In the genomic region with DNA sequence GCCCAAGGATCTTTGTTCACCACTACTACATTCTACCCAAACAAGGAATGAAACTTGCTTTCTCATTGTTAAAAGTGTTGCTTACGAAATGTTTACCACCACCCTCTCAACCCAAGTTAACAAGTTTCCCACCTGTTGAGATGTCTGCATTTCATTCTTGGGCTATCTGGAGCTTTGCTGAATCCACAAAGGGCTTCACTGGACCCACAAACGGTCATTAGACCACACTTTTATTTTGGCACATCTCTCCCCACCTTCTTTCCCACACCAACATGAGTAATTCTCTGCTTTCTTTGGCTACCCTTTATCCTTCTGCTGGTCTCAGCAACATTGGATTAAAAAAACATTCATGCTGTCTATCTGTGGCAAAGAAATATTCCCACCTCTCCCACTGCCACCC, we compare ENCODE assay signal across 33 cellular contexts.
"Had no signal": no experiment of that assay in that cellular context is flagged by ENCODE, and none has a peak within 500 bp of the region (broad histone marks: within the 10 kb centered on the region; RNA-seq: fewer than 3 reads in every experiment).

No MANE protein-coding gene starts in this region.

- H3K4me3 Mint-ChIP-seq: activated CD4-positive, alpha-beta memory T cell treated with anti-CD3 and anti-CD28 coated beads for 36 hours; activated CD4-positive, alpha-beta T cell treated with anti-CD3 and anti-CD28 coated beads, Interleukin-2, amount 10 ng/mL, durations not matched to agents 24 days and 14 days; activated naive CD4-positive, alpha-beta T cell treated with anti-CD3 and anti-CD28 coated beads for 36 hours; activated naive CD8-positive, alpha-beta T cell treated with anti-CD3 and anti-CD28 coated beads, Interleukin-2, amount 10 ng/mL, durations not matched to agents 7 days and 5 days; activated T-helper 1 cell treated with anti-CD3 and anti-CD28 coated beads, Interleukin-12 subunit alpha, Interleukin-12 subunit beta, Interleukin-2, Interleukin-4 antibody, amounts not matched to agents 30 ng/mL and 10 ng/mL and 1 ng/mL, durations not matched to agents 14 hours and 24 hours and 36 hours; central memory CD8-positive, alpha-beta T cell; dendritic cell treated with granulocyte-macrophage colony-stimulating factor and Interleukin-4, amounts not matched to agents 40 ng/mL and 50 ng/mL, for 4 days; nephron; stimulated activated effector memory CD8-positive, alpha-beta T cell treated with anti-CD3 and anti-CD28 coated beads, Interleukin-12 subunit alpha, Interleukin-12 subunit beta, amount 100 ng/mL, for 72 hours; stimulated activated naive CD8-positive, alpha-beta T cell treated with anti-CD3 and anti-CD28 coated beads, Interleukin-15, amount 100 ng/mL, for 72 hours; T-helper 17 cell had no signal

- H3K9me3 ChIP-seq: ascending aorta, esophagus squamous epithelium, heart right ventricle, left lung, mucosa of descending colon, ovary, right lobe of liver, thyroid gland, upper lobe of left lung had no signal

- H3K36me3 Mint-ChIP-seq: activated CD4-positive, alpha-beta memory T cell treated with anti-CD3 and anti-CD28 coated beads for 36 hours; activated naive CD8-positive, alpha-beta T cell treated with anti-CD3 and anti-CD28 coated beads, Interleukin-2, amount 10 ng/mL, durations not matched to agents 7 days and 5 days; stimulated activated effector memory CD8-positive, alpha-beta T cell treated with anti-CD3 and anti-CD28 coated beads, Interleukin-12 subunit alpha, Interleukin-12 subunit beta, amount 100 ng/mL, for 72 hours had no signal

- ATAC-seq: heart right ventricle; left lung; mucosa of descending colon; right lobe of liver; stimulated activated effector memory CD8-positive, alpha-beta T cell treated with anti-CD3 and anti-CD28 coated beads, Interleukin-12 subunit alpha, Interleukin-12 subunit beta, amount 100 ng/mL, for 72 hours; stimulated activated naive CD8-positive, alpha-beta T cell treated with anti-CD3 and anti-CD28 coated beads, Interleukin-15, amount 100 ng/mL, for 72 hours; T-helper 17 cell had no signal

- H3K4me3 ChIP-seq: ascending aorta, esophagus squamous epithelium, heart right ventricle, left lung, lung, mucosa of descending colon, ovary, right lobe of liver, skin epidermis, thyroid gland, upper lobe of left lung had no signal

- H3K27ac ChIP-seq: ascending aorta, epithelial cell of prostate, esophagus squamous epithelium, heart right ventricle, left lung, ovary, right lobe of liver, skin epidermis, thyroid gland, upper lobe of left lung, WERI-Rb-1 had no signal

- H3K36me3 ChIP-seq: ascending aorta, esophagus squamous epithelium, heart right ventricle, left lung, ovary, right lobe of liver, thyroid gland, upper lobe of left lung, WERI-Rb-1 had no signal

- H3K27ac Mint-ChIP-seq: activated CD4-positive, alpha-beta memory T cell treated with anti-CD3 and anti-CD28 coated beads for 36 hours; activated CD4-positive, alpha-beta T cell treated with anti-CD3 and anti-CD28 coated beads, Interleukin-2, amount 10 ng/mL, durations not matched to agents 24 days and 14 days; activated naive CD4-positive, alpha-beta T cell treated with anti-CD3 and anti-CD28 coated beads for 36 hours; activated naive CD8-positive, alpha-beta T cell treated with anti-CD3 and anti-CD28 coated beads, Interleukin-2, amount 10 ng/mL, durations not matched to agents 7 days and 5 days; activated T-helper 1 cell treated with anti-CD3 and anti-CD28 coated beads, Interleukin-12 subunit alpha, Interleukin-12 subunit beta, Interleukin-2, Interleukin-4 antibody, amounts not matched to agents 30 ng/mL and 10 ng/mL and 1 ng/mL, durations not matched to agents 14 hours and 24 hours and 36 hours; dendritic cell treated with granulocyte-macrophage colony-stimulating factor and Interleukin-4, amounts not matched to agents 40 ng/mL and 50 ng/mL, for 4 days; nephron; progenitor cell of endocrine pancreas; stimulated activated effector memory CD8-positive, alpha-beta T cell treated with anti-CD3 and anti-CD28 coated beads, Interleukin-12 subunit alpha, Interleukin-12 subunit beta, amount 100 ng/mL, for 72 hours; stimulated activated naive CD8-positive, alpha-beta T cell treated with anti-CD3 and anti-CD28 coated beads, Interleukin-15, amount 100 ng/mL, for 72 hours; T-helper 17 cell had no signal

- FAIRE-seq: endometrium had no signal

- H3K27me3 Mint-ChIP-seq: activated CD4-positive, alpha-beta memory T cell treated with anti-CD3 and anti-CD28 coated beads for 36 hours; activated CD4-positive, alpha-beta T cell treated with anti-CD3 and anti-CD28 coated beads, Interleukin-2, amount 10 ng/mL, durations not matched to agents 24 days and 14 days; central memory CD8-positive, alpha-beta T cell; dendritic cell treated with granulocyte-macrophage colony-stimulating factor and Interleukin-4, amounts not matched to agents 40 ng/mL and 50 ng/mL, for 4 days; stimulated activated naive CD8-positive, alpha-beta T cell treated with anti-CD3 and anti-CD28 coated beads, Interleukin-15, amount 100 ng/mL, for 72 hours; T-helper 17 cell had no signal

- DNase-seq: activated CD4-positive, alpha-beta memory T cell treated with anti-CD3 and anti-CD28 coated beads for 36 hours; activated CD4-positive, alpha-beta T cell treated with anti-CD3 and anti-CD28 coated beads, Interleukin-2, amount 10 ng/mL, durations not matched to agents 24 days and 14 days; activated CD4-positive, CD25-positive, alpha-beta regulatory T cell treated with anti-CD3 and anti-CD28 coated beads, Interleukin-2, amount 50 U/mL, for 72 hours; activated CD8-positive, alpha-beta memory T cell treated with anti-CD3 and anti-CD28 coated beads, Interleukin-2, amount 50 U/mL, for 4 hours; activated effector memory CD4-positive, alpha-beta T cell treated with anti-CD3 and anti-CD28 coated beads, Interleukin-2, amount 50 U/mL, for 16 hours; activated naive CD4-positive, alpha-beta T cell treated with anti-CD3 and anti-CD28 coated beads for 36 hours; activated naive CD8-positive, alpha-beta T cell treated with anti-CD3 and anti-CD28 coated beads, Interleukin-2, amount 10 ng/mL, durations not matched to agents 7 days and 5 days; activated T-cell treated with anti-CD3 and anti-CD28 coated beads, Interleukin-2, amount 50 U/mL, for 1 hour; esophagus squamous epithelium; foreskin melanocyte; heart right ventricle; left lung; mucosa of descending colon; ovary; right lobe of liver; stimulated activated CD4-positive, alpha-beta T cell treated with anti-CD3 and anti-CD28 coated beads, Interleukin-4, amount 100 ng/mL, for 24 hours; stimulated activated naive CD8-positive, alpha-beta T cell treated with anti-CD3 and anti-CD28 coated beads, Interleukin-15, amount 100 ng/mL, for 72 hours; T-helper 17 cell; T1000; thyroid gland; upper lobe of left lung; WERI-Rb-1 had no signal

- H3K4me1 ChIP-seq: ascending aorta, heart right ventricle, left lung, right lobe of liver, thyroid gland had no signal

- H3K9me3 Mint-ChIP-seq: activated CD4-positive, alpha-beta memory T cell treated with anti-CD3 and anti-CD28 coated beads for 36 hours; activated CD4-positive, alpha-beta T cell treated with anti-CD3 and anti-CD28 coated beads, Interleukin-2, amount 10 ng/mL, durations not matched to agents 24 days and 14 days; activated naive CD4-positive, alpha-beta T cell treated with anti-CD3 and anti-CD28 coated beads for 36 hours; activated naive CD8-positive, alpha-beta T cell treated with anti-CD3 and anti-CD28 coated beads, Interleukin-2, amount 10 ng/mL, durations not matched to agents 7 days and 5 days; activated T-helper 1 cell treated with anti-CD3 and anti-CD28 coated beads, Interleukin-12 subunit alpha, Interleukin-12 subunit beta, Interleukin-2, Interleukin-4 antibody, amounts not matched to agents 30 ng/mL and 10 ng/mL and 1 ng/mL, durations not matched to agents 14 hours and 24 hours and 36 hours; central memory CD8-positive, alpha-beta T cell; dendritic cell treated with granulocyte-macrophage colony-stimulating factor and Interleukin-4, amounts not matched to agents 40 ng/mL and 50 ng/mL, for 4 days; nephron; stimulated activated effector memory CD8-positive, alpha-beta T cell treated with anti-CD3 and anti-CD28 coated beads, Interleukin-12 subunit alpha, Interleukin-12 subunit beta, amount 100 ng/mL, for 72 hours; stimulated activated naive CD8-positive, alpha-beta T cell treated with anti-CD3 and anti-CD28 coated beads, Interleukin-15, amount 100 ng/mL, for 72 hours had no signal

- H3K4me1 Mint-ChIP-seq: activated CD4-positive, alpha-beta T cell treated with anti-CD3 and anti-CD28 coated beads, Interleukin-2, amount 10 ng/mL, durations not matched to agents 24 days and 14 days; activated naive CD8-positive, alpha-beta T cell treated with anti-CD3 and anti-CD28 coated beads, Interleukin-2, amount 10 ng/mL, durations not matched to agents 7 days and 5 days; central memory CD8-positive, alpha-beta T cell; stimulated activated effector memory CD8-positive, alpha-beta T cell treated with anti-CD3 and anti-CD28 coated beads, Interleukin-12 subunit alpha, Interleukin-12 subunit beta, amount 100 ng/mL, for 72 hours; stimulated activated naive CD8-positive, alpha-beta T cell treated with anti-CD3 and anti-CD28 coated beads, Interleukin-15, amount 100 ng/mL, for 72 hours; T-helper 17 cell had no signal

- H3K27me3 ChIP-seq: ascending aorta, esophagus squamous epithelium, left lung, ovary, right lobe of liver, thyroid gland, upper lobe of left lung had no signal
